ENCODE assay signal across 11 cellular contexts in genomic region chr3:4306860-4307259, GRCh38. TPM values are rescaled to one million over a fixed set of nuclear protein-coding genes. Genes with fewer than 3 reads are reported as not detected.
DNase-seq lines count a peak whose midpoint lies in the region; ATAC-seq, FAIRE-seq and TF ChIP-seq lines count a peak whose summit lies in the region.
"Had no signal": no experiment of that assay in that cellular context is flagged by ENCODE, and none has a peak within 500 bp of the region (broad histone marks: within the 10 kb centered on the region; RNA-seq: fewer than 3 reads in every experiment).

No MANE protein-coding gene starts in this region.

- no peak for FAIRE-seq in HepG2 (lab: Jason Lieb, UNC)
- FAIRE-seq: colon had no signal

- TF ChIP-seq RAD21 in HepG2 (CRISPR knock-in tag; IDR thresholded peaks at IDR 0.05), result no peak

- ATAC-seq in HepG2, result no peak
- ATAC-seq in GM18867 (IDR thresholded peaks at IDR 0.05; ENCODE audit: unreplicated experiment), result no peak
- ATAC-seq: left colon had no signal

- H3K27me3 ChIP-seq in GM23248 (replicated peaks; ENCODE audit: insufficient read depth) (no peaks in the 10 kb centered on the region), dorsolateral prefrontal cortex (no peaks in the 10 kb centered on the region), HepG2 (ENCODE audit: control insufficient read depth in 1 of 2, insufficient read depth in 2 of 2, low read length in 2 of 2) (no peaks in the 10 kb centered on the region; a peak in 1 of 5 replicates), spleen (replicated peaks in 1 of 7) (no peaks in the 10 kb centered on the region)

- in situ Hi-C loops in GM23248 (cut with MboI) (no loop called here), HepG2 (cut with HindIII; ENCODE audit: extremely low pct_ligation_motif_present, low pct_unique_long_range_greater_than_20kb) (no loop called here)

- H3K9ac ChIP-seq in GM23248, result no peak overlapping the region
- no peak overlapping the region for H3K9ac ChIP-seq in HepG2 (ENCODE audit: insufficient read depth, low read depth, low read length)

- H3K4me1 ChIP-seq in GM23248 (ENCODE audit: insufficient read depth) (peaks cover 13% of the 10 kb centered on the region; the same call in 1 of the 2 replicates), HepG2 (ENCODE audit: insufficient read depth, low read length) (peaks cover 33% of the 10 kb centered on the region), spleen (peaks cover 0 to 44% (median 25%) of the 10 kb centered on the region in 6 donors)

- H3K36me3 ChIP-seq in GM23248 (ENCODE audit: low read depth) (no peaks in the 10 kb centered on the region), HepG2 (replicated peaks in 1 of 2; ENCODE audit: control insufficient read depth in 1 of 2, insufficient read depth in 2 of 2, low read length in 2 of 2) (0 out of 5 replicates have a peak, but pooled peaks cover 0 to 3% of the 10 kb centered on the region in 2 experiments), spleen (peaks cover 0 to 12% (median 0%) of the 10 kb centered on the region in 6 donors)

- H3K4me2 ChIP-seq in GM23248 (ENCODE audit: unreplicated experiment), result no peak overlapping the region
- no peak overlapping the region for H3K4me2 ChIP-seq in HepG2 (ENCODE audit: low read depth, low read length)

- H3K9me3 ChIP-seq in GM23248 (ENCODE audit: low read depth) (no peaks in the 10 kb centered on the region), HepG2 (ENCODE audit: low read length) (no peaks in the 10 kb centered on the region), spleen (no peaks in the 10 kb centered on the region)

- H3K79me2 ChIP-seq in GM23248 (ENCODE audit: insufficient read depth) (no peaks in the 10 kb centered on the region), HepG2 (ENCODE audit: insufficient read depth, low read length) (peaks cover 12% of the 10 kb centered on the region)

- no peak overlapping the region for H3K4me3 ChIP-seq in GM23248
- no peak overlapping the region for H3K4me3 ChIP-seq in dorsolateral prefrontal cortex
- H3K4me3 ChIP-seq in HepG2 (replicated peaks in 1 of 3; ENCODE audit: insufficient read depth in 1 of 3, low read depth in 2 of 3, low read length in 3 of 3), result no peak overlapping the region
- H3K4me3 ChIP-seq in spleen, result no peak overlapping the region

- intact Hi-C loops in dorsolateral prefrontal cortex (cut with DNase I), result loop anchor here in 1 of 2 donors (10.0 kb wide), 1 partner anchor 188 kb away; the partner anchor contains the start of gene ITPR1
- intact Hi-C loops in HepG2 (cut with micrococcal nuclease; ENCODE audit: unreplicated experiment), result no loop called here
- intact Hi-C loops in spleen (cut with DNase I; ENCODE audit: low total_unique reads), result no loop called here

- peak overlapping the region; percentile 37 for H3K27ac ChIP-seq in GM23248
- H3K27ac ChIP-seq in dorsolateral prefrontal cortex, result peak overlapping the region in 46 of 59 donors; percentile 3 to 78 (median 48)
- peak overlapping the region; percentile 24 for H3K27ac ChIP-seq in HepG2 (ENCODE audit: extremely low read length, insufficient read depth, low read length)
- peak overlapping the region in 7 of 8 donors; percentile 4 to 48 (median 38) for H3K27ac ChIP-seq in spleen

- 44 to 52% methylated on average over 2 of the region's 2 CpGs for WGBS in GM23248 (ENCODE audit: low coverage in 1 of 2, low lambda C conversion rate in 2 of 2, missing lambda C conversion rate in 2 of 2), 2 experiments
- 100% methylated on average over 2 of the region's 2 CpGs for WGBS in HepG2 (ENCODE audit: low lambda C conversion rate)
- 85 to 90% (median 88%) methylated on average over 2 of the region's 2 CpGs for WGBS in spleen, 5 donors

- TF ChIP-seq EP300 in HepG2 (IDR thresholded peaks at IDR 0.05; ENCODE audit: low read depth in 2 of 2, low read length in 2 of 2), result no peak
- no peak for TF ChIP-seq EP300 in HepG2 (CRISPR knock-in tag; IDR thresholded peaks at IDR 0.05; ENCODE audit: borderline replicate concordance)

- DNase-seq in GM23248, result peak; percentile 30
- no peak for DNase-seq in dorsolateral prefrontal cortex
- no peak for DNase-seq in HepG2 (ENCODE audit: low spot score)
- no peak for DNase-seq in spleen
- no peak for DNase-seq in stimulated activated CD4-positive, alpha-beta T cell treated with anti-CD3 and anti-CD28 coated beads, Interleukin-4, amount 100 ng/mL, for 1 hour
- DNase-seq in GOT3 (lab: John Stamatoyannopoulos, UW), result no peak
- no peak for DNase-seq in iPS-NIHi11 (ENCODE audit: low spot score)
- DNase-seq: left colon, NCI-H226 had no signal

- CTCF ChIA-PET in HepG2 (lab: Yijun Ruan, JAX; ENCODE audit: low intra/inter-chr PET ratio, low total read pairs), result no interaction called here

- no peaks in the 10 kb centered on the region for H3K9me2 ChIP-seq in GM23248 (ENCODE audit: insufficient read depth)

- TF ChIP-seq CTCF in dorsolateral prefrontal cortex (IDR thresholded peaks at IDR 0.05 in 54 of 56, conservative IDR thresholded peaks at IDR 0.05 in 2 of 56; ENCODE audit: low read depth in 1 of 56, partially characterized antibody in 56 of 56) (no peak), HepG2 (CRISPR knock-in tag; IDR thresholded peaks at IDR 0.05) (no peak), spleen (IDR thresholded peaks at IDR 0.05 in 8 of 11, conservative IDR thresholded peaks at IDR 0.05 in 3 of 11) (no peak)

- no peak for TF ChIP-seq POLR2A in HepG2 (IDR thresholded peaks at IDR 0.05; ENCODE audit: insufficient read depth in 1 of 2, low read depth in 2 of 2, low read length in 2 of 2)
- TF ChIP-seq POLR2A in spleen (IDR thresholded peaks at IDR 0.05), result no peak

- POLR2A ChIA-PET in HepG2 (lab: Yijun Ruan, JAX), result interaction anchor here (1.6 kb wide), 1 partner anchor 186 kb away, joined by 4 read pairs; the partner anchor contains the start of gene ITPR1

- H4K20me1 ChIP-seq in GM23248 (ENCODE audit: insufficient read depth) (no peaks in the 10 kb centered on the region), HepG2 (ENCODE audit: insufficient read depth, low read length) (no peaks in the 10 kb centered on the region)

- H3F3A ChIP-seq in GM23248 (ENCODE audit: insufficient read depth), result no peaks in the 10 kb centered on the region; the same call in 1 of the 2 replicates

- no TSS peak for BruUV-seq in HepG2 (replicated peaks; lab: Mats Ljungman, UMichigan)

- 0 out of 2 replicates have a peak overlapping the region, but pooled peaks have one; percentile 4 for H2AFZ ChIP-seq in GM23248
- H2AFZ ChIP-seq in HepG2 (ENCODE audit: low read length), result no peak overlapping the region

TF ChIP-seq in HepG2, 621 proteins besides CTCF, POLR2A, EP300 and RAD21 (continues in another document):
- TF ChIP-seq HES4 (CRISPR knock-in tag; IDR thresholded peaks at IDR 0.05; ENCODE audit: borderline replicate concordance), result no peak
- no peak for TF ChIP-seq HIVEP1 (CRISPR knock-in tag; IDR thresholded peaks at IDR 0.05)
- TF ChIP-seq RNF2 (conservative IDR thresholded peaks at IDR 0.05; ENCODE audit: low read depth), result no peak
- TF ChIP-seq ETV6 (CRISPR knock-in tag; conservative IDR thresholded peaks at IDR 0.05), result no peak
- TF ChIP-seq PAX8 (CRISPR knock-in tag; IDR thresholded peaks at IDR 0.05; ENCODE audit: borderline replicate concordance), result no peak
- TF ChIP-seq FOXA1 (IDR thresholded peaks at IDR 0.05), result no peak
- no peak for TF ChIP-seq FOXA1 (CRISPR knock-in tag; IDR thresholded peaks at IDR 0.05)
- TF ChIP-seq ZNF577 (CRISPR knock-in tag; IDR thresholded peaks at IDR 0.05; ENCODE audit: borderline replicate concordance, low read depth), result no peak

RNA-seq across cellular contexts. Expression of gene SETMAR, which starts 3.7 kb away (rescaled TPM):
- total RNA-seq in GM23248 (2014; rRNA removed; shearing (Covaris generic)), result 6.1 and 12.5 TPM in 2 replicates
- polyA plus RNA-seq in GM23248 (2016; fragmentation: Nextera tagmentation; extraction: Ambion mirVana) (7.0 and 7.2 TPM in 2 replicates), HepG2 (2011; rRNA removed) (5.3 and 7.0 TPM in 2 replicates), spleen (10 to 100 TPM in 1 of 3 donors, 1 to 10 TPM in 2; 9.0 to 10.1 (median 9.7) TPM)
- total RNA-seq in dorsolateral prefrontal cortex (10 to 100 TPM; 12.0 to 32.4 (median 18.2) TPM), HepG2 (2016; rRNA removed; fragmentation: Illumina TruSeq; extraction: Trizol) (16.7 and 20.5 TPM in 2 replicates), spleen (10 to 100 TPM in 5 of 7 donors, 1 to 10 TPM in 2; 7.8 to 17.8 (median 10.9) TPM)
- total RNA-seq in HepG2 (2016; cell fraction: cytosol; rRNA removed; fragmentation: Illumina TruSeq; extraction: Trizol; ENCODE audit: low read depth), result 6.1 and 7.6 TPM in 2 replicates
- 16.3 and 19.1 TPM in 2 replicates for total RNA-seq in HepG2 (2016; cell fraction: insoluble cytoplasmic fraction; rRNA removed; fragmentation: Illumina TruSeq; extraction: Trizol)
- total RNA-seq in HepG2 (2016; cell fraction: membrane; rRNA removed; fragmentation: Illumina TruSeq; extraction: Trizol), result 10.2 and 10.7 TPM in 2 replicates
- total RNA-seq in HepG2 (2016; cell fraction: nucleus; rRNA removed; fragmentation: Illumina TruSeq; extraction: Trizol), result 11.8 and 16.3 TPM in 2 replicates
- 3.5 and 5.6 TPM in 2 replicates for polyA plus RNA-seq in HepG2 (2011; cell fraction: cytosol; rRNA removed)
- polyA plus RNA-seq in HepG2 (2011; cell fraction: nucleus; rRNA removed), result 4.9 and 5.1 TPM in 2 replicates
- polyA plus RNA-seq in HepG2 (2012), result 6.7 and 8.0 TPM in 2 replicates
- 2.6 and 3.6 TPM in 2 replicates for polyA plus RNA-seq in HepG2 (2016; cell fraction: cytosol; fragmentation: Illumina TruSeq; extraction: Trizol; ENCODE audit: low read depth)
- polyA plus RNA-seq in HepG2 (2016; cell fraction: insoluble cytoplasmic fraction; fragmentation: Illumina TruSeq; extraction: Trizol; ENCODE audit: low read depth), result 18.7 and 19.5 TPM in 2 replicates
- polyA plus RNA-seq in HepG2 (2016; cell fraction: membrane; fragmentation: Illumina TruSeq; extraction: Trizol; ENCODE audit: low read depth), result 4.9 and 5.8 TPM in 2 replicates
- polyA plus RNA-seq in HepG2 (2016; cell fraction: nucleus; fragmentation: Illumina TruSeq; extraction: Trizol; ENCODE audit: insufficient read depth, low read depth), result 12.5 and 13.0 TPM in 2 replicates
- polyA minus RNA-seq in HepG2 (2011; rRNA and poly(A)+ RNA removed; ENCODE audit: low replicate concordance), result 12.4 and 17.9 TPM in 2 replicates
- polyA minus RNA-seq in HepG2 (2011; cell fraction: cytosol; rRNA and poly(A)+ RNA removed), result 2.1 and 4.2 TPM in 2 replicates
- polyA minus RNA-seq in HepG2 (2011; cell fraction: nucleus; rRNA and poly(A)+ RNA removed), result 24.1 and 28.3 TPM in 2 replicates
